Comparison of ENCODE assay signal across 12 cellular contexts in genomic region chr2:205708231-205708631, GRCh38. TPM values are rescaled to one million over a fixed set of nuclear protein-coding genes. Genes with fewer than 3 reads are reported as not detected.
DNase-seq lines count a peak whose midpoint lies in the region; ATAC-seq and TF ChIP-seq lines count a peak whose summit lies in the region.
"Had no signal": no experiment of that assay in that cellular context is flagged by ENCODE, and none has a peak within 500 bp of the region (broad histone marks: within the 10 kb centered on the region; RNA-seq: fewer than 3 reads in every experiment).

No MANE protein-coding gene starts in this region.

- H3K27ac ChIP-seq in SJSA1 (no peak overlapping the region), muscle layer of duodenum (ENCODE audit: low read length) (peak overlapping the region; percentile 90), tibial artery (peak overlapping the region; percentile 71)

- peaks cover 50% of the 10 kb centered on the region for H3K4me1 Mint-ChIP-seq in endothelial cell (ENCODE audit: unreplicated experiment)

- no peaks in the 10 kb centered on the region for H3K9me3 Mint-ChIP-seq in endothelial cell (ENCODE audit: unreplicated experiment)

- H3K36me3 Mint-ChIP-seq in endothelial cell (ENCODE audit: low read depth, unreplicated experiment) = peaks cover 41% of the 10 kb centered on the region

- ATAC-seq in GM18867 (IDR thresholded peaks at IDR 0.05; ENCODE audit: unreplicated experiment) (no peak), HG03135 (IDR thresholded peaks at IDR 0.05; ENCODE audit: unreplicated experiment) (no peak)
- ATAC-seq: activated CD4-positive, CD25-positive, alpha-beta regulatory T cell treated with anti-CD3 and anti-CD28 coated beads, Interleukin-2, amount 50 U/mL, for 24 hours; Panc1 had no signal

- TF ChIP-seq CTCF in endothelial cell (IDR thresholded peaks at IDR 0.05; ENCODE audit: unreplicated experiment) (no peak), tibial artery (IDR thresholded peaks at IDR 0.05) (no peak)

- no peak overlapping the region for H3K4me3 ChIP-seq in SJSA1
- H3K4me3 ChIP-seq in muscle layer of duodenum (ENCODE audit: low read depth in 1 of 2, low read length in 2 of 2) = peak overlapping the region in 1 of 2 donors; percentile 21
- H3K4me3 ChIP-seq in tibial artery = no peak overlapping the region

- DNase-seq in SJSA1 (ENCODE audit: low read depth in 1 of 2, low spot score in 2 of 2) (peak; percentile 50 to 69), endothelial cell (ENCODE audit: low spot score) (no peak), tibial artery (no peak), A172 (ENCODE audit: low spot score) (no peak)
- DNase-seq: DND-41; foreskin fibroblast; stimulated activated CD4-positive, alpha-beta T cell treated with anti-CD3 and anti-CD28 coated beads, Interleukin-2, amount 100 ng/mL, for 48 hours had no signal

- peaks cover 10% of the 10 kb centered on the region for H3K27me3 Mint-ChIP-seq in endothelial cell (ENCODE audit: unreplicated experiment)

- H3K27me3 ChIP-seq in SJSA1 (replicated peaks) (no peaks in the 10 kb centered on the region), muscle layer of duodenum (ENCODE audit: low read depth, low read length) (no peaks in the 10 kb centered on the region), tibial artery (no peaks in the 10 kb centered on the region)

- intact Hi-C loops in tibial artery (cut with DNase I; ENCODE audit: low total_unique reads) = no loop called here

- peaks cover 59% of the 10 kb centered on the region for H3K4me1 ChIP-seq in SJSA1 (replicated peaks)
- peaks cover 31 to 71% of the 10 kb centered on the region in 2 donors for H3K4me1 ChIP-seq in muscle layer of duodenum (ENCODE audit: control insufficient read depth in 1 of 2, insufficient read depth in 2 of 2, low read length in 2 of 2)
- H3K4me1 ChIP-seq in tibial artery = peaks cover 0 to 62% (median 34%) of the 10 kb centered on the region in 4 donors

- no peak overlapping the region for H3K4me3 Mint-ChIP-seq in endothelial cell (ENCODE audit: unreplicated experiment)

- H3K36me3 ChIP-seq in SJSA1 (no peaks in the 10 kb centered on the region), muscle layer of duodenum (ENCODE audit: control insufficient read depth in 1 of 2, insufficient read depth in 2 of 2, low read length in 2 of 2) (peaks cover 0 to 2% of the 10 kb centered on the region in 2 donors), tibial artery (no peaks in the 10 kb centered on the region)

- H3K9me3 ChIP-seq in SJSA1 (replicated peaks) (no peaks in the 10 kb centered on the region), muscle layer of duodenum (ENCODE audit: control insufficient read depth in 1 of 2, low read length in 2 of 2) (no peaks in the 10 kb centered on the region), tibial artery (no peaks in the 10 kb centered on the region)

- peak overlapping the region; percentile 24 for H3K27ac Mint-ChIP-seq in endothelial cell (ENCODE audit: unreplicated experiment)

RNA-seq across cellular contexts. Expression of gene NRP2, which starts 25.9 kb away (rescaled TPM):
- total RNA-seq in SJSA1 (2014; rRNA removed; shearing (Covaris generic)) = 8.2 and 13.2 TPM in 2 replicates
- total RNA-seq in endothelial cell (ENCODE audit: unreplicated experiment) = 258 TPM
- total RNA-seq in A172 (2014; rRNA removed; shearing (Covaris generic)) = 5.4 and 10.2 TPM in 2 replicates

Comparison
In these comparisons a context has a peak if more than half of its experiments do, and no peak if none do; other contexts are left out.
1. DNase-seq: peak in SJSA1 (2 of 2); none in endothelial cell (single experiment), tibial artery (0 of 2) and A172 (single experiment).
2. RNA of gene NRP2, which starts 25.9 kb away (total RNA-seq): 258 TPM in endothelial cell (single experiment); 8.2 to 13.2 TPM in SJSA1 and 5.4 to 10.2 TPM in A172; every median in the first group is over 10 times any median in the second.